Comparison of ENCODE assay signal across 1 cellular context in genomic region chr20:11511816-11512215, GRCh38.
TF ChIP-seq lines count a peak whose summit lies in the region.

No MANE protein-coding gene starts in this region.

TF ChIP-seq in H1, 55 proteins besides CTCF, POLR2A, EP300 and RAD21 (continued from another document):
- no peak for TF ChIP-seq USF2 (IDR thresholded peaks at IDR 0.05; ENCODE audit: low read length)
- no peak for TF ChIP-seq RFX5 (IDR thresholded peaks at IDR 0.05; ENCODE audit: borderline replicate concordance, low read depth, low read length)
- no peak for TF ChIP-seq GTF2F1 (IDR thresholded peaks at IDR 0.05; ENCODE audit: borderline replicate concordance, low read depth, low read length)
- TF ChIP-seq SP1 (IDR thresholded peaks at IDR 0.05; ENCODE audit: low read depth, low read length) = no peak
